Comparison of ENCODE assay signal across 8 cellular contexts in the genomic region with DNA sequence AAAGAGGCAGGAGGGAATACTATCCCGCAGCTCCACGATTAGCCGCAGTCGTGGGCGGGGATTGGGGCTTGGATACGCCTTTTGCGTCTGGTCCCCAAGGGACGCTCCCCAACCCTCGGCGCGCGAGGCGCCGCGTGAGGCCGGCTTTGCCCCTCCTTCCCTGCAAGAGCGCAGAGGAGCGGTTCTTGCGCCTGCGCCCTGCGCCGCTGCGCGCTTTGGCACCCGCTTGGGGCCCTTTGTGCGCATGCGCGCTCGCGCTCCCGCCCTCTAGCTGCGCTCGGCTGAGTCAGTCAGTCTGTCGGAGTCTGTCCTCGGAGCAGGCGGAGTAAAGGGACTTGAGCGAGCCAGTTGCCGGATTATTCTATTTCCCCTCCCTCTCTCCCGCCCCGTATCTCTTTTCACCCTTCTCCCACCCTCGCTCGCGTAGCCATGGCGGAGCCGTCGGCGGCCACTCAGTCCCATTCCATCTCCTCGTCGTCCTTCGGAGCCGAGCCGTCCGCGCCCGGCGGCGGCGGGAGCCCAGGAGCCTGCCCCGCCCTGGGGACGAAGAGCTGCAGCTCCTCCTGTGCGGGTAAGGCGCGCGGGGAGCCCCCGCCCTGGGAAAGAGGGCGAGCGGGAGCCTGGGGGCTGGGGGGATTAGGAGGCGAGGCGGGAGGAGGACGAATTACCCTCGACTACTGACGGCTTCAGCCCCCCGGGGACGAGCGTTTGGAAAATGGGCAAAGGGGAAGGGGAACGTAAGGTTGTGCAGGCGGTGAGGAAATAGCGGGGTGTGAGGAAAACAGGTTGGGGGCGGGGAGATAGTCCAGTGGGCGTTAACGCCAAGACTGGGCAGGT. TPM values are rescaled to one million over a fixed set of nuclear protein-coding genes. Genes with fewer than 3 reads are reported as not detected.
DNase-seq lines count a peak whose midpoint lies in the region; ATAC-seq and TF ChIP-seq lines count a peak whose summit lies in the region.

A gene with protein sequence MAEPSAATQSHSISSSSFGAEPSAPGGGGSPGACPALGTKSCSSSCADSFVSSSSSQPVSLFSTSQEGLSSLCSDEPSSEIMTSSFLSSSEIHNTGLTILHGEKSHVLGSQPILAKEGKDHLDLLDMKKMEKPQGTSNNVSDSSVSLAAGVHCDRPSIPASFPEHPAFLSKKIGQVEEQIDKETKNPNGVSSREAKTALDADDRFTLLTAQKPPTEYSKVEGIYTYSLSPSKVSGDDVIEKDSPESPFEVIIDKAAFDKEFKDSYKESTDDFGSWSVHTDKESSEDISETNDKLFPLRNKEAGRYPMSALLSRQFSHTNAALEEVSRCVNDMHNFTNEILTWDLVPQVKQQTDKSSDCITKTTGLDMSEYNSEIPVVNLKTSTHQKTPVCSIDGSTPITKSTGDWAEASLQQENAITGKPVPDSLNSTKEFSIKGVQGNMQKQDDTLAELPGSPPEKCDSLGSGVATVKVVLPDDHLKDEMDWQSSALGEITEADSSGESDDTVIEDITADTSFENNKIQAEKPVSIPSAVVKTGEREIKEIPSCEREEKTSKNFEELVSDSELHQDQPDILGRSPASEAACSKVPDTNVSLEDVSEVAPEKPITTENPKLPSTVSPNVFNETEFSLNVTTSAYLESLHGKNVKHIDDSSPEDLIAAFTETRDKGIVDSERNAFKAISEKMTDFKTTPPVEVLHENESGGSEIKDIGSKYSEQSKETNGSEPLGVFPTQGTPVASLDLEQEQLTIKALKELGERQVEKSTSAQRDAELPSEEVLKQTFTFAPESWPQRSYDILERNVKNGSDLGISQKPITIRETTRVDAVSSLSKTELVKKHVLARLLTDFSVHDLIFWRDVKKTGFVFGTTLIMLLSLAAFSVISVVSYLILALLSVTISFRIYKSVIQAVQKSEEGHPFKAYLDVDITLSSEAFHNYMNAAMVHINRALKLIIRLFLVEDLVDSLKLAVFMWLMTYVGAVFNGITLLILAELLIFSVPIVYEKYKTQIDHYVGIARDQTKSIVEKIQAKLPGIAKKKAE (plus strand): TSS at position 293 of the 837 bp plus-strand sequence. CDS start 137 bp downstream, at position 430.

- no peak within 1 kb of the TSS for H3K23ac ChIP-seq in trophoblast cell (ENCODE audit: low read length)

- H2BK120ac ChIP-seq in trophoblast cell (ENCODE audit: insufficient read depth, low read length, poor library complexity), result peak within 1 kb of the TSS; percentile 55

- H3K27me3 ChIP-seq in adipocyte (replicated peaks; ENCODE audit: control insufficient read depth, insufficient read depth, low read length) (no peaks in the 10 kb centered on the region), trophoblast cell (ENCODE audit: insufficient read depth, low read length) (no peaks in the 10 kb centered on the region), transverse colon (no peaks in the 10 kb centered on the region)

- peak within 1 kb of the TSS; percentile 75 for H4K91ac ChIP-seq in trophoblast cell (ENCODE audit: low read depth, low read length)

- H3K4me3 ChIP-seq in GM12875 (ENCODE audit: low read depth, low read length) (peak within 1 kb of the TSS; percentile 73), adipocyte (ENCODE audit: low read length) (peak within 1 kb of the TSS; percentile 100), trophoblast cell (ENCODE audit: low read depth, low read length) (peak within 1 kb of the TSS; percentile 87), transverse colon (peak within 1 kb of the TSS; percentile 79 to 95 (median 90))

- H2AFZ ChIP-seq in trophoblast cell (ENCODE audit: insufficient read depth, low read length, poor library complexity), result peak within 1 kb of the TSS; percentile 91

- H3K79me2 ChIP-seq in trophoblast cell (ENCODE audit: control insufficient read depth, insufficient read depth, low read length, poor library complexity), result peaks cover 8% of the 10 kb centered on the region

- DNase-seq in NCI-H1436 (lab: John Stamatoyannopoulos, UW) (peak; percentile 98), T follicular helper cell (ENCODE audit: low read depth) (peak; percentile 97), adipocyte (ENCODE audit: low read depth) (peak; percentile 99), cardiac septum (ENCODE audit: low spot score) (peak; percentile 99), trophoblast cell (peak; percentile 99 to 100), transverse colon (peak; percentile 99)

- in situ Hi-C loops in transverse colon (cut with MboI; ENCODE audit: low pct_ligation_motif_present in 1 of 4, low pct_unique_long_range_greater_than_20kb in 1 of 4, low sequenced_read_pairs in 3 of 4), result no loop called here

- H3K4me1 ChIP-seq in adipocyte (ENCODE audit: control insufficient read depth, insufficient read depth, low read length) (peaks cover 41% of the 10 kb centered on the region), trophoblast cell (ENCODE audit: control insufficient read depth in 1 of 2, insufficient read depth in 2 of 2, low read length in 2 of 2) (peaks cover 7 to 8% of the 10 kb centered on the region in 2 experiments), transverse colon (peaks cover 7 to 26% (median 12%) of the 10 kb centered on the region in 4 donors)

- H3K36me3 ChIP-seq in adipocyte (ENCODE audit: control insufficient read depth, insufficient read depth, low read length, severe bottlenecking) (no peaks in the 10 kb centered on the region), trophoblast cell (ENCODE audit: control insufficient read depth in 1 of 2, insufficient read depth in 2 of 2, low read length in 2 of 2) (no peaks in the 10 kb centered on the region), transverse colon (no peaks in the 10 kb centered on the region)

- TF ChIP-seq EP300 in transverse colon (IDR thresholded peaks at IDR 0.05; ENCODE audit: low read depth), result no peak

- peak within 1 kb of the TSS; percentile 88 for H3K18ac ChIP-seq in trophoblast cell (ENCODE audit: low read length)

- peak within 1 kb of the TSS; percentile 89 for H3K4ac ChIP-seq in trophoblast cell (ENCODE audit: low read depth, low read length)

- TF ChIP-seq CTCF in GM12875 (IDR thresholded peaks at IDR 0.05; ENCODE audit: borderline replicate concordance, insufficient read depth, low read depth, low read length), result no peak
- TF ChIP-seq CTCF in transverse colon (IDR thresholded peaks at IDR 0.05), result peak in 1 of 5 experiments; percentile 20

- intact Hi-C loops in cardiac septum (cut with DNase I), result loop anchor here (1.0 kb wide), 1 partner anchor 10 kb away; the partner anchor contains the start of gene ATL3
- intact Hi-C loops in transverse colon (cut with DNase I; ENCODE audit: low total_unique reads), result loop anchor here (10.0 kb wide), 1 partner anchor 83 kb away; the partner anchor contains the start of gene ZFTA

- no peak within 1 kb of the TSS for H2AK5ac ChIP-seq in trophoblast cell (ENCODE audit: low read length)

- H3K9ac ChIP-seq in adipocyte (ENCODE audit: low read length), result peak within 1 kb of the TSS; percentile 99
- H3K9ac ChIP-seq in trophoblast cell (ENCODE audit: low read length), result peak within 1 kb of the TSS; percentile 72

- H2BK12ac ChIP-seq in trophoblast cell (ENCODE audit: low read length), result no peak within 1 kb of the TSS

- peak within 1 kb of the TSS; percentile 87 for H4K8ac ChIP-seq in trophoblast cell (ENCODE audit: low read depth, low read length)

- H2BK5ac ChIP-seq in trophoblast cell (ENCODE audit: low read depth, low read length, poor library complexity), result peak within 1 kb of the TSS; percentile 90

- H3K4me2 ChIP-seq in trophoblast cell (ENCODE audit: low read length), result peak within 1 kb of the TSS; percentile 83

- H3K9me3 ChIP-seq in adipocyte (ENCODE audit: control insufficient read depth, low read length) (no peaks in the 10 kb centered on the region), trophoblast cell (ENCODE audit: insufficient read depth, low read depth, low read length) (no peaks in the 10 kb centered on the region), transverse colon (no peaks in the 10 kb centered on the region)

- H3K27ac ChIP-seq in trophoblast cell (ENCODE audit: low read depth, low read length), result peak within 1 kb of the TSS; percentile 92
- peak within 1 kb of the TSS; percentile 96 to 99 (median 98) for H3K27ac ChIP-seq in transverse colon

- peak; percentile 98 for TF ChIP-seq POLR2A in transverse colon (IDR thresholded peaks at IDR 0.05)

- WGBS in trophoblast cell (ENCODE audit: extremely low coverage, insufficient coverage, insufficient read length), result no CpG with 5 or more reads among the region's 81 CpGs
- WGBS in transverse colon (ENCODE audit: low coverage in 1 of 2), 2 donors, result 0 to 1% methylated on average over 16 to 52 of the region's 81 CpGs

- H4K12ac ChIP-seq in trophoblast cell (ENCODE audit: low read depth, low read length), result peak within 1 kb of the TSS; percentile 94

- H3K14ac ChIP-seq in trophoblast cell (ENCODE audit: low read length), result peak within 1 kb of the TSS; percentile 96

- ATAC-seq in HG02798 (IDR thresholded peaks at IDR 0.05; ENCODE audit: poor library complexity, unreplicated experiment), result peak; percentile 90

- H3K79me1 ChIP-seq in trophoblast cell (ENCODE audit: low read length), result peaks cover 4% of the 10 kb centered on the region

RNA-seq across cellular contexts. Expression of the gene that starts here (rescaled TPM):
- total RNA-seq in cardiac septum (69.6 TPM), transverse colon (100 to 1,000 TPM in 2 of 4 donors, 10 to 100 TPM in 2; 44.8 to 187 (median 117) TPM)
- 186 and 191 TPM in 2 replicates for polyA plus RNA-seq in trophoblast cell (2013)

Comparison
In these comparisons a context has a peak if more than half of its experiments do, and no peak if none do; other contexts are left out.
1. Peak in every context shown above with its lines: DNase-seq, ATAC-seq, H3K4me3 ChIP-seq and H3K27ac ChIP-seq.